In the genomic region with DNA sequence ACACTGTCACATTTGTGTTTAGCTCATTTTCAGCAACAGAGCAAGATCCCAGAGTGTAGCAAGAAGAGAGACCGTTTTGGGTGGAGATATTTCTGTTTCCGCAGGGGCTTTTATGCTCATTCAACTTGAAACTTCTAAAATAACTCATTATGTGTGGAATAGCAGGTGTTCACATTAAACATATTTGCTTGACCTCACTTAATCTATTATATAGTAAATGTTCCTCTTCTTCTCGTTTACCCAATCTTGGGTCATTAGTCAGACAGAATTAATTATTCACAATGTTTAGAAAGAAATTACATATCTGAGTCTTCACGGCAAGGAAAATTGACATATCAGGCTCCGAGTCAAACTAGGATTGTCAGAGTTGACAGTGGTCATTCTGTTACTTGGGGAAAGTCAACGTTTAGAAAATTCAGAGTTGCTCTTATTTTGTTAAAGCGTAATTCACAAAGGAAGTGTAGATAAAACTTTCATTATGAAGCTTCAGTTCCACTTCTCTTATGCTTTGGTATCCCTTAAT, we compare ENCODE assay signal across 9 cellular contexts.
A peak's percentile ranks its signal among the peaks of the same experiment; 100 is the strongest.
DNase-seq lines count a peak whose midpoint lies in the region; ATAC-seq, FAIRE-seq and TF ChIP-seq lines count a peak whose summit lies in the region.
"Had no signal": no experiment of that assay in that cellular context is flagged by ENCODE, and none has a peak within 500 bp of the region (broad histone marks: within the 10 kb centered on the region; RNA-seq: fewer than 3 reads in every experiment).

No MANE protein-coding gene starts in this region.

- intact Hi-C loops in body of pancreas (cut with DNase I) = no loop called here

- TF ChIP-seq POLR2A in body of pancreas (IDR thresholded peaks at IDR 0.05) = no peak

- TF ChIP-seq CTCF in GM13977 (IDR thresholded peaks at IDR 0.05; ENCODE audit: extremely low read depth, insufficient read depth, missing control alignments) (no peak), body of pancreas (IDR thresholded peaks at IDR 0.05) (no peak)

- in situ Hi-C loops in GM13977 (cut with MboI; ENCODE audit: low pct_unique_long_range_greater_than_20kb, low sequenced_read_pairs, unreplicated experiment) = no loop called here

- ATAC-seq in GM19395 (IDR thresholded peaks at IDR 0.05; ENCODE audit: unreplicated experiment) (peak; percentile 94), HG03025 (IDR thresholded peaks at IDR 0.05; ENCODE audit: low FRiP score, unreplicated experiment) (peak; percentile 79), body of pancreas (no peak)

- DNase-seq in GM13977 (ENCODE audit: low spot score) (peak; percentile 30), NOMO-1 treated with DMSO at 0.1 percent for 48 hours (lab: John Stamatoyannopoulos, UW; ENCODE audit: unreplicated experiment) (peak; percentile 76), small intestine (no peak), NCI-H187 treated with DMSO at 0.1 percent for 48 hours (lab: John Stamatoyannopoulos, UW) (no peak), body of pancreas (no peak)
- DNase-seq in effector memory CD4-positive, alpha-beta T cell = no peak
- DNase-seq: nephron progenitor cell had no signal

- H3K9me3 ChIP-seq in small intestine (ENCODE audit: control insufficient read depth, low read depth) (no peaks in the 10 kb centered on the region), body of pancreas (no peaks in the 10 kb centered on the region)
- no peaks in the 10 kb centered on the region for H3K9me3 ChIP-seq in effector memory CD4-positive, alpha-beta T cell (ENCODE audit: control insufficient read depth, low read length)

- H3K36me3 ChIP-seq in small intestine (ENCODE audit: control insufficient read depth in 2 of 2, insufficient read depth in 2 of 2, low read length in 2 of 2) (no peaks in the 10 kb centered on the region), body of pancreas (replicated peaks in 1 of 2; ENCODE audit: insufficient read depth in 1 of 2, low read depth in 2 of 2) (no peaks in the 10 kb centered on the region)
- no peaks in the 10 kb centered on the region for H3K36me3 ChIP-seq in effector memory CD4-positive, alpha-beta T cell (ENCODE audit: control insufficient read depth, insufficient read depth, low read length)

- H3K4me3 ChIP-seq in small intestine (ENCODE audit: low read depth in 1 of 2, low read length in 2 of 2) = no peak overlapping the region
- no peak overlapping the region for H3K4me3 ChIP-seq in effector memory CD4-positive, alpha-beta T cell (ENCODE audit: insufficient read depth, low read depth, low read length, poor library complexity, severe bottlenecking)
- no peak overlapping the region for H3K4me3 ChIP-seq in body of pancreas

- H3K27ac ChIP-seq in small intestine (ENCODE audit: low read depth in 1 of 2, low read length in 1 of 2) (peak overlapping the region in 1 of 2 donors; percentile 5), body of pancreas (no peak overlapping the region)
- no peak overlapping the region for H3K27ac ChIP-seq in effector memory CD4-positive, alpha-beta T cell (ENCODE audit: insufficient read depth, low read length, poor library complexity, severe bottlenecking)

- H3K4me1 ChIP-seq in small intestine (ENCODE audit: control insufficient read depth in 2 of 2, insufficient read depth in 1 of 2, low read depth in 1 of 2, low read length in 1 of 2) = peaks cover 4 to 6% of the 10 kb centered on the region in 2 donors
- H3K4me1 ChIP-seq in effector memory CD4-positive, alpha-beta T cell (ENCODE audit: control insufficient read depth, insufficient read depth, low read length, poor library complexity, severe bottlenecking) = no peaks in the 10 kb centered on the region
- H3K4me1 ChIP-seq in body of pancreas = no peaks in the 10 kb centered on the region

- WGBS in small intestine, 3 donors = 28 to 45% (median 28%) methylated on average over 7 of the region's 7 CpGs
- WGBS in body of pancreas, 2 donors = 40 to 46% methylated on average over 7 of the region's 7 CpGs

- FAIRE-seq in small intestine (lab: Jason Lieb, UNC) = no peak

- H3K27me3 ChIP-seq in small intestine (ENCODE audit: control insufficient read depth in 2 of 2, insufficient read depth in 2 of 2, low read length in 2 of 2) (no peaks in the 10 kb centered on the region), body of pancreas (no peaks in the 10 kb centered on the region)
- H3K27me3 ChIP-seq in effector memory CD4-positive, alpha-beta T cell (replicated peaks; ENCODE audit: control insufficient read depth, insufficient read depth, low read length, poor library complexity, severe bottlenecking) = no peaks in the 10 kb centered on the region

Comparison
In these comparisons a context has a peak if more than half of its experiments do, and no peak if none do; other contexts are left out.
1. DNase-seq: peak in GM13977 (single experiment) and NOMO-1 treated with DMSO at 0.1 percent for 48 hours (single experiment); none in small intestine (single experiment), effector memory CD4-positive, alpha-beta T cell (0 of 3), NCI-H187 treated with DMSO at 0.1 percent for 48 hours (single experiment) and body of pancreas (0 of 4).